Comparison of ENCODE assay signal across 2 cellular contexts in genomic region chr3:194109192-194109863, GRCh38.
TF ChIP-seq lines count a peak whose summit lies in the region.

No MANE protein-coding gene starts in this region.

TF ChIP-seq in A549, 52 proteins besides CTCF, POLR2A, EP300 and RAD21 (continued from another document):
- TF ChIP-seq ATOH8 (CRISPR knock-in tag; IDR thresholded peaks at IDR 0.05; ENCODE audit: low read depth): no peak
- no peak for TF ChIP-seq PBX3 (IDR thresholded peaks at IDR 0.05)
- no peak for TF ChIP-seq NFE2L2 (conservative IDR thresholded peaks at IDR 0.05; ENCODE audit: low read length)
- no peak for TF ChIP-seq KDM1A (IDR thresholded peaks at IDR 0.05; ENCODE audit: low read depth)
- no peak for TF ChIP-seq JUNB (IDR thresholded peaks at IDR 0.05)
- TF ChIP-seq PHF8 (IDR thresholded peaks at IDR 0.05; ENCODE audit: borderline replicate concordance, low read depth): no peak
- TF ChIP-seq CHD2 (IDR thresholded peaks at IDR 0.05; ENCODE audit: low read length, partially characterized antibody): no peak
- TF ChIP-seq USF2 (IDR thresholded peaks at IDR 0.05): no peak
- no peak for TF ChIP-seq BCL3 (IDR thresholded peaks at IDR 0.05)
- TF ChIP-seq JUN (IDR thresholded peaks at IDR 0.05): no peak
- no peak for TF ChIP-seq REST (IDR thresholded peaks at IDR 0.05)
- TF ChIP-seq CEBPB (IDR thresholded peaks at IDR 0.05): no peak
- no peak for TF ChIP-seq TFCP2L1 (CRISPR knock-in tag; IDR thresholded peaks at IDR 0.05)

TF ChIP-seq in HEK293, 187 proteins besides CTCF, POLR2A, EP300 and RAD21:
- TF ChIP-seq PRDM10 (tag by site-specific recombination; IDR thresholded peaks at IDR 0.05): peak; percentile 54
- 0 out of 2 replicates have a peak, but pooled peaks have one; percentile 31 for TF ChIP-seq SCRT2 (tag by site-specific recombination; IDR thresholded peaks at IDR 0.05)
- TF ChIP-seq ZNF169 (tag by site-specific recombination; IDR thresholded peaks at IDR 0.05): no peak
- no peak for TF ChIP-seq GLI2 (tag by site-specific recombination; IDR thresholded peaks at IDR 0.05; ENCODE audit: borderline replicate concordance, low read depth)
TF ChIP-seq in HEK293: peak in this region for 2.
